Comparison of ENCODE assay signal across 1 cellular context in genomic region chr1:245585252-245585959, GRCh38.
TF ChIP-seq lines count a peak whose summit lies in the region.

No MANE protein-coding gene starts in this region.

TF ChIP-seq in GM12878, 131 proteins besides CTCF, POLR2A, EP300 and RAD21 (continued from another document):
- TF ChIP-seq MEF2A (IDR thresholded peaks at IDR 0.05; ENCODE audit: insufficient read depth, low read depth, low read length) (no peak), NFXL1 (IDR thresholded peaks at IDR 0.05; ENCODE audit: borderline replicate concordance) (no peak), NR2C1 (IDR thresholded peaks at IDR 0.05) (no peak)
TF ChIP-seq in GM12878: peak in this region for 0.
